Comparison of ENCODE assay signal across 10 cellular contexts in genomic region chr6:28794175-28795002, GRCh38.
DNase-seq lines count a peak whose midpoint lies in the region; ATAC-seq, FAIRE-seq and TF ChIP-seq lines count a peak whose summit lies in the region.
"Had no signal": no experiment of that assay in that cellular context is flagged by ENCODE, and none has a peak within 500 bp of the region (broad histone marks: within the 10 kb centered on the region; RNA-seq: fewer than 3 reads in every experiment).

No MANE protein-coding gene starts in this region.

- ATAC-seq in SK-N-SH treated with all-trans-retinoic acid at 6 μM for 48 hours (peak; percentile 56), HG02759 (IDR thresholded peaks at IDR 0.05; ENCODE audit: unreplicated experiment) (no peak), GM18861 (IDR thresholded peaks at IDR 0.05; ENCODE audit: unreplicated experiment) (no peak)

- TF ChIP-seq CTCF in HEK293 (tag by site-specific recombination; IDR thresholded peaks at IDR 0.05) (peak; percentile 6; the same call in 1 of the 2 replicates), fibroblast of pulmonary artery (IDR thresholded peaks at IDR 0.05; ENCODE audit: low read length, missing control alignments) (no peak)

- POLR2A ChIA-PET in HEK293 (lab: Yijun Ruan, JAX): interaction anchor here (0.5 to 3.0 kb wide), 8 partner anchors 15 to 187 kb away, joined by 3 to 15 read pairs (median 4); no protein-coding TSS in a partner anchor

- 0 out of 2 replicates have a peak, but pooled peaks cover 4% of the 10 kb centered on the region for H3K4me1 ChIP-seq in HEK293 (ENCODE audit: control insufficient read depth, insufficient read depth, low read length)

- no peak for FAIRE-seq in frontal cortex (lab: Jason Lieb, UNC)
- FAIRE-seq: endometrium had no signal

- in situ Hi-C loops in ACHN (cut with HindIII; ENCODE audit: low pct_ligation_motif_present, low pct_unique_long_range_greater_than_20kb, low sequenced_read_pairs): no loop called here

- peak; percentile 76 for DNase-seq in ACHN
- peak; percentile 58 for DNase-seq in fibroblast of pulmonary artery (ENCODE audit: low read depth)
- no peak for DNase-seq in frontal cortex (ENCODE audit: low spot score in 2 of 2)
- no peak for DNase-seq in activated gamma-delta T cell (lab: John Stamatoyannopoulos, UW)
- DNase-seq: NCI-H510A had no signal

- no peaks in the 10 kb centered on the region for H3K36me3 ChIP-seq in HEK293 (ENCODE audit: control insufficient read depth in 2 of 2, insufficient read depth in 1 of 2, low read length in 2 of 2)

- H3K27ac ChIP-seq in HEK293 (ENCODE audit: extremely low read depth, low read depth, low read length): no peak overlapping the region

- H3K4me3 ChIP-seq in HEK293 (ENCODE audit: low read depth, low read length): peak overlapping the region; percentile 39
- peak overlapping the region; percentile 54 for H3K4me3 ChIP-seq in fibroblast of pulmonary artery (replicated peaks; ENCODE audit: low read depth, low read length)

- CTCF ChIA-PET in HEK293 (lab: Yijun Ruan, JAX): interaction anchor here (0.6 to 5.1 kb wide), 10 partner anchors 23 to 214 kb away, joined by 3 to 47 read pairs (median 5); no protein-coding TSS in a partner anchor

- H3K9me3 ChIP-seq in HEK293 (ENCODE audit: control insufficient read depth, insufficient read depth, low read depth, low read length): no peaks in the 10 kb centered on the region

TF ChIP-seq in HEK293, 187 proteins besides CTCF, POLR2A, EP300 and RAD21 (continues in another document):
- TF ChIP-seq, protein P1, sequence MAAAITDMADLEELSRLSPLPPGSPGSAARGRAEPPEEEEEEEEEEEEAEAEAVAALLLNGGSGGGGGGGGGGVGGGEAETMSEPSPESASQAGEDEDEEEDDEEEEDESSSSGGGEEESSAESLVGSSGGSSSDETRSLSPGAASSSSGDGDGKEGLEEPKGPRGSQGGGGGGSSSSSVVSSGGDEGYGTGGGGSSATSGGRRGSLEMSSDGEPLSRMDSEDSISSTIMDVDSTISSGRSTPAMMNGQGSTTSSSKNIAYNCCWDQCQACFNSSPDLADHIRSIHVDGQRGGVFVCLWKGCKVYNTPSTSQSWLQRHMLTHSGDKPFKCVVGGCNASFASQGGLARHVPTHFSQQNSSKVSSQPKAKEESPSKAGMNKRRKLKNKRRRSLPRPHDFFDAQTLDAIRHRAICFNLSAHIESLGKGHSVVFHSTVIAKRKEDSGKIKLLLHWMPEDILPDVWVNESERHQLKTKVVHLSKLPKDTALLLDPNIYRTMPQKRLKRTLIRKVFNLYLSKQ (tag by site-specific recombination; IDR thresholded peaks at IDR 0.05; ENCODE audit: borderline replicate concordance): no peak
- no peak for TF ChIP-seq KLF10 (tag by site-specific recombination; IDR thresholded peaks at IDR 0.05)
- TF ChIP-seq, protein P2, sequence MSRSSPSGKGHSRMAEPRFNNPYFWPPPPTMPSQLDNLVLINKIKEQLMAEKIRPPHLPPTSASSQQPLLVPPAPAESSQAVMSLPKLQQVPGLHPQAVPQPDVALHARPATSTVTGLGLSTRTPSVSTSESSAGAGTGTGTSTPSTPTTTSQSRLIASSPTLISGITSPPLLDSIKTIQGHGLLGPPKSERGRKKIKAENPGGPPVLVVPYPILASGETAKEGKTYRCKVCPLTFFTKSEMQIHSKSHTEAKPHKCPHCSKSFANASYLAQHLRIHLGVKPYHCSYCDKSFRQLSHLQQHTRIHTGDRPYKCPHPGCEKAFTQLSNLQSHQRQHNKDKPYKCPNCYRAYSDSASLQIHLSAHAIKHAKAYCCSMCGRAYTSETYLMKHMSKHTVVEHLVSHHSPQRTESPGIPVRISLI (tag by site-specific recombination; IDR thresholded peaks at IDR 0.05): no peak
- TF ChIP-seq FEZF1 (tag by site-specific recombination; IDR thresholded peaks at IDR 0.05): no peak
- TF ChIP-seq ZNF416 (tag by site-specific recombination; IDR thresholded peaks at IDR 0.05): no peak
- TF ChIP-seq ZNF24 (tag by site-specific recombination; IDR thresholded peaks at IDR 0.05): no peak
- TF ChIP-seq, protein P3, sequence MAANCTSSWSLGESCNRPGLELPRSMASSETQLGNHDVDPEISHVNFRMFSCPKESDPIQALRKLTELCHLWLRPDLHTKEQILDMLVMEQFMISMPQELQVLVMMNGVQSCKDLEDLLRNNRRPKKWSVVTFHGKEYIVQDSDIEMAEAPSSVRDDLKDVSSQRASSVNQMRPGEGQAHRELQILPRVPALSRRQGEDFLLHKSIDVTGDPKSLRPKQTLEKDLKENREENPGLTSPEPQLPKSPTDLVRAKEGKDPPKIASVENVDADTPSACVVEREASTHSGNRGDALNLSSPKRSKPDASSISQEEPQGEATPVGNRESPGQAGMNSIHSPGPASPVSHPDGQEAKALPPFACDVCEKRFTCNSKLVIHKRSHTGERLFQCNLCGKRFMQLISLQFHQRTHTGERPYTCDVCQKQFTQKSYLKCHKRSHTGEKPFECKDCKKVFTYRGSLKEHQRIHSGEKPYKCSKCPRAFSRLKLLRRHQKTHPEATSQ (tag by site-specific recombination; IDR thresholded peaks at IDR 0.05): no peak
- TF ChIP-seq ZNF175 (tag by site-specific recombination; IDR thresholded peaks at IDR 0.05): no peak
- peak; percentile 82 for TF ChIP-seq ZBTB17 (tag by site-specific recombination; IDR thresholded peaks at IDR 0.05)
- peak; percentile 70 for TF ChIP-seq IKZF3 (tag by site-specific recombination; IDR thresholded peaks at IDR 0.05)
- TF ChIP-seq KLF9 (tag by site-specific recombination; IDR thresholded peaks at IDR 0.05; ENCODE audit: low read depth): no peak
- no peak for TF ChIP-seq ZNF302 (tag by site-specific recombination; IDR thresholded peaks at IDR 0.05; ENCODE audit: low read depth)
- TF ChIP-seq ZNF292 (tag by site-specific recombination; IDR thresholded peaks at IDR 0.05; ENCODE audit: borderline replicate concordance, low read depth): no peak
- no peak for TF ChIP-seq ZNF391 (tag by site-specific recombination; IDR thresholded peaks at IDR 0.05; ENCODE audit: borderline replicate concordance, low read depth)
- no peak for TF ChIP-seq ZNF785 (tag by site-specific recombination; IDR thresholded peaks at IDR 0.05)
- TF ChIP-seq ZNF324 (tag by site-specific recombination; IDR thresholded peaks at IDR 0.05): no peak

TF ChIP-seq in SK-N-SH treated with all-trans-retinoic acid at 6 μM for 48 hours, 23 proteins besides CTCF, POLR2A, EP300 and RAD21 (continues in another document):
- TF ChIP-seq TSHZ2 (CRISPR knock-in tag; IDR thresholded peaks at IDR 0.05) (no peak), ISL1 (CRISPR knock-in tag; IDR thresholded peaks at IDR 0.05) (no peak), BACH2 (CRISPR knock-in tag; IDR thresholded peaks at IDR 0.05; ENCODE audit: borderline replicate concordance) (no peak), SNAI2 (CRISPR knock-in tag; IDR thresholded peaks at IDR 0.05) (no peak), ZNF70 (CRISPR knock-in tag; IDR thresholded peaks at IDR 0.05) (no peak), OSR1 (CRISPR knock-in tag; IDR thresholded peaks at IDR 0.05) (no peak)
- TF ChIP-seq, protein P4, sequence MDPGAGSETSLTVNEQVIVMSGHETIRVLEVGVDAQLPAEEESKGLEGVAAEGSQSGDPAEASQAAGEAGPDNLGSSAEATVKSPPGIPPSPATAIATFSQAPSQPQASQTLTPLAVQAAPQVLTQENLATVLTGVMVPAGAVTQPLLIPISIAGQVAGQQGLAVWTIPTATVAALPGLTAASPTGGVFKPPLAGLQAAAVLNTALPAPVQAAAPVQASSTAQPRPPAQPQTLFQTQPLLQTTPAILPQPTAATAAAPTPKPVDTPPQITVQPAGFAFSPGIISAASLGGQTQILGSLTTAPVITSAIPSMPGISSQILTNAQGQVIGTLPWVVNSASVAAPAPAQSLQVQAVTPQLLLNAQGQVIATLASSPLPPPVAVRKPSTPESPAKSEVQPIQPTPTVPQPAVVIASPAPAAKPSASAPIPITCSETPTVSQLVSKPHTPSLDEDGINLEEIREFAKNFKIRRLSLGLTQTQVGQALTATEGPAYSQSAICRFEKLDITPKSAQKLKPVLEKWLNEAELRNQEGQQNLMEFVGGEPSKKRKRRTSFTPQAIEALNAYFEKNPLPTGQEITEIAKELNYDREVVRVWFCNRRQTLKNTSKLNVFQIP (CRISPR knock-in tag; IDR thresholded peaks at IDR 0.05; ENCODE audit: borderline replicate concordance, low read depth): no peak
- TF ChIP-seq, protein P5, sequence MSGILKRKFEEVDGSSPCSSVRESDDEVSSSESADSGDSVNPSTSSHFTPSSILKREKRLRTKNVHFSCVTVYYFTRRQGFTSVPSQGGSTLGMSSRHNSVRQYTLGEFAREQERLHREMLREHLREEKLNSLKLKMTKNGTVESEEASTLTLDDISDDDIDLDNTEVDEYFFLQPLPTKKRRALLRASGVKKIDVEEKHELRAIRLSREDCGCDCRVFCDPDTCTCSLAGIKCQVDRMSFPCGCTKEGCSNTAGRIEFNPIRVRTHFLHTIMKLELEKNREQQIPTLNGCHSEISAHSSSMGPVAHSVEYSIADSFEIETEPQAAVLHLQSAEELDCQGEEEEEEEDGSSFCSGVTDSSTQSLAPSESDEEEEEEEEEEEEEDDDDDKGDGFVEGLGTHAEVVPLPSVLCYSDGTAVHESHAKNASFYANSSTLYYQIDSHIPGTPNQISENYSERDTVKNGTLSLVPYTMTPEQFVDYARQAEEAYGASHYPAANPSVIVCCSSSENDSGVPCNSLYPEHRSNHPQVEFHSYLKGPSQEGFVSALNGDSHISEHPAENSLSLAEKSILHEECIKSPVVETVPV (CRISPR knock-in tag; IDR thresholded peaks at IDR 0.05): no peak

Comparison
In these comparisons a context has a peak if more than half of its experiments do, and no peak if none do; other contexts are left out.
1. DNase-seq: peak in ACHN (single experiment) and fibroblast of pulmonary artery (single experiment); none in frontal cortex (0 of 2) and activated gamma-delta T cell (single experiment).